ENCODE assay signal across 1 cellular context in genomic region chr2:131046580-131047274, GRCh38.
TF ChIP-seq lines count a peak whose summit lies in the region.

No MANE protein-coding gene starts in this region.

TF ChIP-seq in WTC11, 78 proteins besides CTCF, POLR2A, EP300 and RAD21 (continued from another document):
- TF ChIP-seq USF2 (CRISPR knock-in tag; IDR thresholded peaks at IDR 0.05) (no peak), SOX15 (CRISPR knock-in tag; IDR thresholded peaks at IDR 0.05) (no peak), ZNF416 (CRISPR knock-in tag; IDR thresholded peaks at IDR 0.05) (no peak), TCF7 (CRISPR knock-in tag; IDR thresholded peaks at IDR 0.05; ENCODE audit: low read depth) (no peak), ZNF219 (CRISPR knock-in tag; IDR thresholded peaks at IDR 0.05; ENCODE audit: borderline replicate concordance) (no peak)
